In the genomic region with DNA sequence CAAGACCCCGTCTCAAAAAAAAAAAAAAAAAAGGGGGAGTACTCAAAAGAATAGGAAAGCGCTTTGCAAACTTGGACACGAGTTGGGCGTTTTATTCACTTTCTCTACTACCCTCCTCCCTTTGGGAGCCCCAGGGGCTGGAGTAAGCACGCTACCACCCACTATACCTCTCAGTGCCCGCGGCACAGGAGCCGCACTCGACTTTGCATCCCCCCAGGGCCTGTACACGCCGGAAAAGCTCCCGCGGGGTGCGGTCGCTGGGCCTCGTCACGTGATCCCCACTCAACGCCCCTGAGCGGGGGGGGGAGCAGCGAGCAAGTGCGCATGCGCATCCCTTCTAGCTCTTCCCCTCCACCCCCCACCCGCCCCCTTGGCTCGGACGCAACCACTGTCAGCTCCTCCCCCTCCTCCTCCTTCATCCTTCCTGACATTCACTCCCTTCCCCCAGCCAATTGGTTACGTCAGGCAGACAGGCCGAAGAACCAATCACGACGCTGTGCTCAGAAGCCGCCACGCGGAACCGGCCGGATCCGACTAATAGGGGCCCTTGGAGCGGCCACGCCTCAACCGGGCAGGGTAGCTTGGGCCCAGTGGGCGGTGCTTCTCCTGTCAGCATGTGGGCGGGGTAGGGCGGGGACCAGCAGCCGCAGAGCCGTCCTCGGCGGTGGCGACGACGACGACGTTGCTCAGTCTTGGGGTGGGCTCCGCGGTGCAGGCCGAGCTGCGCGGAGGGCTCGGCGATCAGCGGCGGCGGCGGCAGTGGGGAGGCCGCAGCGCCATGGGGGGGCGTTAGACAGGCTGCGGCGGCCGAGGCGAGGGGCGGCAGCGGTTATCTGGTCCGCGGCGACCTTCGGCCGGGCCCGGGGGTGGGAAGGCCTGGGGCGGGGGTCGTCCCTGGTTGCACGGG, we compare ENCODE assay signal across 1 cellular context.
TF ChIP-seq lines count a peak whose summit lies in the region.

A gene with protein sequence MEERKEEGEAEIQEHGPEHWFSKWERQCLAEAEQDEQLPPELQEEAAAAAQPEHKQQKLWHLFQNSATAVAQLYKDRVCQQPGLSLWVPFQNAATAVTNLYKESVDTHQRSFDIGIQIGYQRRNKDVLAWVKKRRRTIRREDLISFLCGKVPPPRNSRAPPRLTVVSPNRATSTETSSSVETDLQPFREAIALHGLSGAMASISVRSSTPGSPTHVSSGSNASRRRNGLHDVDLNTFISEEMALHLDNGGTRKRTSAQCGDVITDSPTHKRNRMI (plus strand): TSS at position 685 of the 907 bp plus-strand sequence. CDS start 401 bp downstream, outside the sequence.

TF ChIP-seq in IMR-90, 13 proteins besides CTCF, POLR2A, EP300 and RAD21 (continued from another document):
- TF ChIP-seq, protein P1, sequence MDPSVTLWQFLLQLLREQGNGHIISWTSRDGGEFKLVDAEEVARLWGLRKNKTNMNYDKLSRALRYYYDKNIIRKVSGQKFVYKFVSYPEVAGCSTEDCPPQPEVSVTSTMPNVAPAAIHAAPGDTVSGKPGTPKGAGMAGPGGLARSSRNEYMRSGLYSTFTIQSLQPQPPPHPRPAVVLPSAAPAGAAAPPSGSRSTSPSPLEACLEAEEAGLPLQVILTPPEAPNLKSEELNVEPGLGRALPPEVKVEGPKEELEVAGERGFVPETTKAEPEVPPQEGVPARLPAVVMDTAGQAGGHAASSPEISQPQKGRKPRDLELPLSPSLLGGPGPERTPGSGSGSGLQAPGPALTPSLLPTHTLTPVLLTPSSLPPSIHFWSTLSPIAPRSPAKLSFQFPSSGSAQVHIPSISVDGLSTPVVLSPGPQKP (IDR thresholded peaks at IDR 0.05; ENCODE audit: borderline replicate concordance, low read depth, low read length) = no peak
